ENCODE assay signal across 1 cellular context in genomic region chr14:77320238-77320935, GRCh38.
TF ChIP-seq lines count a peak whose summit lies in the region.

Gene POMT2 (minus strand): TSS chr14:77320883. CDS start chr14:77320681, 202 bp downstream.

TF ChIP-seq in WTC11, 78 proteins besides CTCF, POLR2A, EP300 and RAD21 (continued from another document and continues in another):
- TF ChIP-seq, protein P1, sequence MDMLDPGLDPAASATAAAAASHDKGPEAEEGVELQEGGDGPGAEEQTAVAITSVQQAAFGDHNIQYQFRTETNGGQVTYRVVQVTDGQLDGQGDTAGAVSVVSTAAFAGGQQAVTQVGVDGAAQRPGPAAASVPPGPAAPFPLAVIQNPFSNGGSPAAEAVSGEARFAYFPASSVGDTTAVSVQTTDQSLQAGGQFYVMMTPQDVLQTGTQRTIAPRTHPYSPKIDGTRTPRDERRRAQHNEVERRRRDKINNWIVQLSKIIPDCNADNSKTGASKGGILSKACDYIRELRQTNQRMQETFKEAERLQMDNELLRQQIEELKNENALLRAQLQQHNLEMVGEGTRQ (CRISPR knock-in tag; IDR thresholded peaks at IDR 0.05) = no peak
- peak; percentile 51; the same call in 1 of the 2 replicates for TF ChIP-seq RELA (CRISPR knock-in tag; IDR thresholded peaks at IDR 0.05; ENCODE audit: borderline replicate concordance)
- no peak for TF ChIP-seq ZNF317 (CRISPR knock-in tag; IDR thresholded peaks at IDR 0.05; ENCODE audit: borderline replicate concordance, low read depth)
- peak; percentile 64; the same call in 1 of the 2 replicates for TF ChIP-seq FOXP4 (CRISPR knock-in tag; IDR thresholded peaks at IDR 0.05)
- no peak for TF ChIP-seq CREM (CRISPR knock-in tag; IDR thresholded peaks at IDR 0.05)
- TF ChIP-seq JAZF1 (CRISPR knock-in tag; IDR thresholded peaks at IDR 0.05) = no peak
- TF ChIP-seq TEAD1 (CRISPR knock-in tag; IDR thresholded peaks at IDR 0.05) = no peak
- TF ChIP-seq ZSCAN18 (CRISPR knock-in tag; IDR thresholded peaks at IDR 0.05) = no peak
- TF ChIP-seq EMX1 (CRISPR knock-in tag; IDR thresholded peaks at IDR 0.05) = no peak
- TF ChIP-seq MLX (CRISPR knock-in tag; IDR thresholded peaks at IDR 0.05) = no peak
- 0 out of 2 replicates have a peak, but pooled peaks have one; percentile 16 for TF ChIP-seq ZNF138 (CRISPR knock-in tag; conservative IDR thresholded peaks at IDR 0.05)
- TF ChIP-seq PRRX2 (CRISPR knock-in tag; IDR thresholded peaks at IDR 0.05) = no peak
- TF ChIP-seq, protein P2, sequence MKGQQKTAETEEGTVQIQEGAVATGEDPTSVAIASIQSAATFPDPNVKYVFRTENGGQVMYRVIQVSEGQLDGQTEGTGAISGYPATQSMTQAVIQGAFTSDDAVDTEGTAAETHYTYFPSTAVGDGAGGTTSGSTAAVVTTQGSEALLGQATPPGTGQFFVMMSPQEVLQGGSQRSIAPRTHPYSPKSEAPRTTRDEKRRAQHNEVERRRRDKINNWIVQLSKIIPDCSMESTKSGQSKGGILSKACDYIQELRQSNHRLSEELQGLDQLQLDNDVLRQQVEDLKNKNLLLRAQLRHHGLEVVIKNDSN (CRISPR knock-in tag; IDR thresholded peaks at IDR 0.05) = no peak
- TF ChIP-seq, protein P3, sequence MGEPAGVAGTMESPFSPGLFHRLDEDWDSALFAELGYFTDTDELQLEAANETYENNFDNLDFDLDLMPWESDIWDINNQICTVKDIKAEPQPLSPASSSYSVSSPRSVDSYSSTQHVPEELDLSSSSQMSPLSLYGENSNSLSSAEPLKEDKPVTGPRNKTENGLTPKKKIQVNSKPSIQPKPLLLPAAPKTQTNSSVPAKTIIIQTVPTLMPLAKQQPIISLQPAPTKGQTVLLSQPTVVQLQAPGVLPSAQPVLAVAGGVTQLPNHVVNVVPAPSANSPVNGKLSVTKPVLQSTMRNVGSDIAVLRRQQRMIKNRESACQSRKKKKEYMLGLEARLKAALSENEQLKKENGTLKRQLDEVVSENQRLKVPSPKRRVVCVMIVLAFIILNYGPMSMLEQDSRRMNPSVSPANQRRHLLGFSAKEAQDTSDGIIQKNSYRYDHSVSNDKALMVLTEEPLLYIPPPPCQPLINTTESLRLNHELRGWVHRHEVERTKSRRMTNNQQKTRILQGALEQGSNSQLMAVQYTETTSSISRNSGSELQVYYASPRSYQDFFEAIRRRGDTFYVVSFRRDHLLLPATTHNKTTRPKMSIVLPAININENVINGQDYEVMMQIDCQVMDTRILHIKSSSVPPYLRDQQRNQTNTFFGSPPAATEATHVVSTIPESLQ (CRISPR knock-in tag; IDR thresholded peaks at IDR 0.05) = no peak
- TF ChIP-seq CREB1 (CRISPR knock-in tag; IDR thresholded peaks at IDR 0.05) = no peak; the same call in 1 of the 2 replicates
- TF ChIP-seq ZNF671 (CRISPR knock-in tag; IDR thresholded peaks at IDR 0.05) = no peak
- TF ChIP-seq RORB (CRISPR knock-in tag; IDR thresholded peaks at IDR 0.05) = no peak
- TF ChIP-seq, protein P4, sequence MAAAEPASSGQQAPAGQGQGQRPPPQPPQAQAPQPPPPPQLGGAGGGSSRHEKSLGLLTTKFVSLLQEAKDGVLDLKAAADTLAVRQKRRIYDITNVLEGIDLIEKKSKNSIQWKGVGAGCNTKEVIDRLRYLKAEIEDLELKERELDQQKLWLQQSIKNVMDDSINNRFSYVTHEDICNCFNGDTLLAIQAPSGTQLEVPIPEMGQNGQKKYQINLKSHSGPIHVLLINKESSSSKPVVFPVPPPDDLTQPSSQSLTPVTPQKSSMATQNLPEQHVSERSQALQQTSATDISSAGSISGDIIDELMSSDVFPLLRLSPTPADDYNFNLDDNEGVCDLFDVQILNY (CRISPR knock-in tag; IDR thresholded peaks at IDR 0.05) = no peak
- TF ChIP-seq, protein P5, sequence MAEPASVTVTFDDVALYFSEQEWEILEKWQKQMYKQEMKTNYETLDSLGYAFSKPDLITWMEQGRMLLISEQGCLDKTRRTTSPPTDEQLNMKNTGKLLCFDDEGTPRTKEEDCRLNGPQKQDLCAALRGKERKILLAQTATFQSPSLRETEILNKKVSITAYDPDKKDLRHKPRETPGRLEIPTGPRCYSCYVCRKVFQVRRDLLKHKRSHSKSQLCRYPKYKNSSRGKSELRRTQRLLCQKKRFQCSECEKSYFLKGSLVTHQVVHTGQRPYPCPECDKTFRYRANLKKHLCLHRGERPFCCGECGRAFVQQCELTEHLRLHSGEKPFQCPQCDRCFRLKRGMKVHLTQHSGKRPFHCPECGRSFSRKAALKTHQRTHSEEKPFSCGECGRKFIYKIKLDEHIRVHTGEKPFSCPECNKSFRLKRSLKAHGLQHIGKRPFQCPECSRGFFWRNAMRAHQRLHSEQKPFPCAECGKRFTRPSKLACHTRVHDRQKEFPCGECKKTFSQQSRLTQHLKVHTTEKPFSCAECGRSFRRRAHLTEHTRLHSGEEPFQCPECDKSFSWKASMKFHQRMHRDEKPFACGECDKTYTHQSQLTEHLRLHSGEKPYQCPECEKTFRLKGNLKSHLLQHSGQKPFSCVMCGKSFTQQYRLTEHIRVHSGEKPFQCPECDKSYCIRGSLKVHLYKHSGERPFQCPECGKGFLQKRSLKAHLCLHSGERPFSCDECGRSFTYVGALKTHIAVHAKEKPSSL (CRISPR knock-in tag; conservative IDR thresholded peaks at IDR 0.05) = no peak
- TF ChIP-seq, protein P6, sequence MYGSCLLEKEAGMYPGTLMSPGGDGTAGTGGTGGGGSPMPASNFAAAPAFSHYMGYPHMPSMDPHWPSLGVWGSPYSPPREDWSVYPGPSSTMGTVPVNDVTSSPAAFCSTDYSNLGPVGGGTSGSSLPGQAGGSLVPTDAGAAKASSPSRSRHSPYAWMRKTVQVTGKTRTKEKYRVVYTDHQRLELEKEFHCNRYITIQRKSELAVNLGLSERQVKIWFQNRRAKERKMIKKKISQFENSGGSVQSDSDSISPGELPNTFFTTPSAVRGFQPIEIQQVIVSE (CRISPR knock-in tag; IDR thresholded peaks at IDR 0.05; ENCODE audit: borderline replicate concordance) = no peak
- TF ChIP-seq ZNF263 (CRISPR knock-in tag; IDR thresholded peaks at IDR 0.05; ENCODE audit: low read depth) = no peak
- no peak for TF ChIP-seq NR3C1 (CRISPR knock-in tag; conservative IDR thresholded peaks at IDR 0.05; ENCODE audit: low read depth)
- TF ChIP-seq NFYB (CRISPR knock-in tag; conservative IDR thresholded peaks at IDR 0.05; ENCODE audit: low read depth) = peak; percentile 77
- peak; percentile 44; the same call in 1 of the 2 replicates for TF ChIP-seq FOXP1 (CRISPR knock-in tag; IDR thresholded peaks at IDR 0.05; ENCODE audit: borderline replicate concordance)
- TF ChIP-seq, protein P7, sequence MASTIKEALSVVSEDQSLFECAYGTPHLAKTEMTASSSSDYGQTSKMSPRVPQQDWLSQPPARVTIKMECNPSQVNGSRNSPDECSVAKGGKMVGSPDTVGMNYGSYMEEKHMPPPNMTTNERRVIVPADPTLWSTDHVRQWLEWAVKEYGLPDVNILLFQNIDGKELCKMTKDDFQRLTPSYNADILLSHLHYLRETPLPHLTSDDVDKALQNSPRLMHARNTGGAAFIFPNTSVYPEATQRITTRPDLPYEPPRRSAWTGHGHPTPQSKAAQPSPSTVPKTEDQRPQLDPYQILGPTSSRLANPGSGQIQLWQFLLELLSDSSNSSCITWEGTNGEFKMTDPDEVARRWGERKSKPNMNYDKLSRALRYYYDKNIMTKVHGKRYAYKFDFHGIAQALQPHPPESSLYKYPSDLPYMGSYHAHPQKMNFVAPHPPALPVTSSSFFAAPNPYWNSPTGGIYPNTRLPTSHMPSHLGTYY (CRISPR knock-in tag; IDR thresholded peaks at IDR 0.05) = no peak
- no peak for TF ChIP-seq ZNF423 (CRISPR knock-in tag; IDR thresholded peaks at IDR 0.05)
- TF ChIP-seq, protein P8, sequence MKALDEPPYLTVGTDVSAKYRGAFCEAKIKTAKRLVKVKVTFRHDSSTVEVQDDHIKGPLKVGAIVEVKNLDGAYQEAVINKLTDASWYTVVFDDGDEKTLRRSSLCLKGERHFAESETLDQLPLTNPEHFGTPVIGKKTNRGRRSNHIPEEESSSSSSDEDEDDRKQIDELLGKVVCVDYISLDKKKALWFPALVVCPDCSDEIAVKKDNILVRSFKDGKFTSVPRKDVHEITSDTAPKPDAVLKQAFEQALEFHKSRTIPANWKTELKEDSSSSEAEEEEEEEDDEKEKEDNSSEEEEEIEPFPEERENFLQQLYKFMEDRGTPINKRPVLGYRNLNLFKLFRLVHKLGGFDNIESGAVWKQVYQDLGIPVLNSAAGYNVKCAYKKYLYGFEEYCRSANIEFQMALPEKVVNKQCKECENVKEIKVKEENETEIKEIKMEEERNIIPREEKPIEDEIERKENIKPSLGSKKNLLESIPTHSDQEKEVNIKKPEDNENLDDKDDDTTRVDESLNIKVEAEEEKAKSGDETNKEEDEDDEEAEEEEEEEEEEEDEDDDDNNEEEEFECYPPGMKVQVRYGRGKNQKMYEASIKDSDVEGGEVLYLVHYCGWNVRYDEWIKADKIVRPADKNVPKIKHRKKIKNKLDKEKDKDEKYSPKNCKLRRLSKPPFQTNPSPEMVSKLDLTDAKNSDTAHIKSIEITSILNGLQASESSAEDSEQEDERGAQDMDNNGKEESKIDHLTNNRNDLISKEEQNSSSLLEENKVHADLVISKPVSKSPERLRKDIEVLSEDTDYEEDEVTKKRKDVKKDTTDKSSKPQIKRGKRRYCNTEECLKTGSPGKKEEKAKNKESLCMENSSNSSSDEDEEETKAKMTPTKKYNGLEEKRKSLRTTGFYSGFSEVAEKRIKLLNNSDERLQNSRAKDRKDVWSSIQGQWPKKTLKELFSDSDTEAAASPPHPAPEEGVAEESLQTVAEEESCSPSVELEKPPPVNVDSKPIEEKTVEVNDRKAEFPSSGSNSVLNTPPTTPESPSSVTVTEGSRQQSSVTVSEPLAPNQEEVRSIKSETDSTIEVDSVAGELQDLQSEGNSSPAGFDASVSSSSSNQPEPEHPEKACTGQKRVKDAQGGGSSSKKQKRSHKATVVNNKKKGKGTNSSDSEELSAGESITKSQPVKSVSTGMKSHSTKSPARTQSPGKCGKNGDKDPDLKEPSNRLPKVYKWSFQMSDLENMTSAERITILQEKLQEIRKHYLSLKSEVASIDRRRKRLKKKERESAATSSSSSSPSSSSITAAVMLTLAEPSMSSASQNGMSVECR (CRISPR knock-in tag; IDR thresholded peaks at IDR 0.05; ENCODE audit: borderline replicate concordance) = peak; percentile 91; the same call in 1 of the 2 replicates
- TF ChIP-seq TEAD4 (CRISPR knock-in tag; IDR thresholded peaks at IDR 0.05) = no peak
- TF ChIP-seq KAT7 (CRISPR knock-in tag; IDR thresholded peaks at IDR 0.05; ENCODE audit: borderline replicate concordance) = no peak
- TF ChIP-seq NR1H2 (CRISPR knock-in tag; IDR thresholded peaks at IDR 0.05) = no peak
- no peak for TF ChIP-seq NR2C2 (CRISPR knock-in tag; IDR thresholded peaks at IDR 0.05)
- TF ChIP-seq NFATC4 (CRISPR knock-in tag; IDR thresholded peaks at IDR 0.05) = no peak
- TF ChIP-seq CBFB (CRISPR knock-in tag; IDR thresholded peaks at IDR 0.05; ENCODE audit: low read depth) = no peak
- no peak for TF ChIP-seq GTF2I (CRISPR knock-in tag; conservative IDR thresholded peaks at IDR 0.05)
- no peak for TF ChIP-seq FOXJ3 (CRISPR knock-in tag; IDR thresholded peaks at IDR 0.05; ENCODE audit: borderline replicate concordance)
- TF ChIP-seq, protein P9, sequence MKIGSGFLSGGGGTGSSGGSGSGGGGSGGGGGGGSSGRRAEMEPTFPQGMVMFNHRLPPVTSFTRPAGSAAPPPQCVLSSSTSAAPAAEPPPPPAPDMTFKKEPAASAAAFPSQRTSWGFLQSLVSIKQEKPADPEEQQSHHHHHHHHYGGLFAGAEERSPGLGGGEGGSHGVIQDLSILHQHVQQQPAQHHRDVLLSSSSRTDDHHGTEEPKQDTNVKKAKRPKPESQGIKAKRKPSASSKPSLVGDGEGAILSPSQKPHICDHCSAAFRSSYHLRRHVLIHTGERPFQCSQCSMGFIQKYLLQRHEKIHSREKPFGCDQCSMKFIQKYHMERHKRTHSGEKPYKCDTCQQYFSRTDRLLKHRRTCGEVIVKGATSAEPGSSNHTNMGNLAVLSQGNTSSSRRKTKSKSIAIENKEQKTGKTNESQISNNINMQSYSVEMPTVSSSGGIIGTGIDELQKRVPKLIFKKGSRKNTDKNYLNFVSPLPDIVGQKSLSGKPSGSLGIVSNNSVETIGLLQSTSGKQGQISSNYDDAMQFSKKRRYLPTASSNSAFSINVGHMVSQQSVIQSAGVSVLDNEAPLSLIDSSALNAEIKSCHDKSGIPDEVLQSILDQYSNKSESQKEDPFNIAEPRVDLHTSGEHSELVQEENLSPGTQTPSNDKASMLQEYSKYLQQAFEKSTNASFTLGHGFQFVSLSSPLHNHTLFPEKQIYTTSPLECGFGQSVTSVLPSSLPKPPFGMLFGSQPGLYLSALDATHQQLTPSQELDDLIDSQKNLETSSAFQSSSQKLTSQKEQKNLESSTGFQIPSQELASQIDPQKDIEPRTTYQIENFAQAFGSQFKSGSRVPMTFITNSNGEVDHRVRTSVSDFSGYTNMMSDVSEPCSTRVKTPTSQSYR (CRISPR knock-in tag; IDR thresholded peaks at IDR 0.05) = no peak
- no peak for TF ChIP-seq GRHL2 (CRISPR knock-in tag; IDR thresholded peaks at IDR 0.05; ENCODE audit: insufficient replicate concordance, severe bottlenecking)
- no peak for TF ChIP-seq IRF2 (CRISPR knock-in tag; IDR thresholded peaks at IDR 0.05; ENCODE audit: borderline replicate concordance, low read depth)
- TF ChIP-seq OVOL2 (CRISPR knock-in tag; IDR thresholded peaks at IDR 0.05; ENCODE audit: borderline replicate concordance) = no peak
- TF ChIP-seq ZNF416 (CRISPR knock-in tag; IDR thresholded peaks at IDR 0.05) = no peak
- no peak for TF ChIP-seq SOX15 (CRISPR knock-in tag; IDR thresholded peaks at IDR 0.05)
